In genomic region chr4:79290376-79290775, GRCh38 we compare ENCODE assay signal across 32 cellular contexts. TPM values are rescaled to one million over a fixed set of nuclear protein-coding genes. Genes with fewer than 3 reads are reported as not detected.
"Had no signal": no experiment of that assay in that cellular context is flagged by ENCODE, and none has a peak within 500 bp of the region (broad histone marks: within the 10 kb centered on the region; RNA-seq: fewer than 3 reads in every experiment).

No MANE protein-coding gene starts in this region.

- H3K27ac Mint-ChIP-seq: activated naive CD4-positive, alpha-beta T cell treated with anti-CD3 and anti-CD28 coated beads for 36 hours; activated naive CD8-positive, alpha-beta T cell treated with anti-CD3 and anti-CD28 coated beads for 36 hours; activated T-helper 1 cell treated with anti-CD3 and anti-CD28 coated beads, Interleukin-12 subunit alpha, Interleukin-12 subunit beta, Interleukin-2, Interleukin-4 antibody, amounts not matched to agents 30 ng/mL and 10 ng/mL and 1 ng/mL, durations not matched to agents 14 hours and 24 hours and 36 hours; nephron; stimulated activated effector memory CD8-positive, alpha-beta T cell treated with anti-CD3 and anti-CD28 coated beads, Interleukin-12 subunit alpha, Interleukin-12 subunit beta, amount 100 ng/mL, for 72 hours; stimulated activated naive CD8-positive, alpha-beta T cell treated with anti-CD3 and anti-CD28 coated beads, Interleukin-15, Interleukin-2, amounts not matched to agents 100 ng/mL and 50 ng/mL, for 24 hours; T-helper 2 cell treated with Interferon-gamma antibody and Interleukin-4, amounts not matched to agents 5 μg/mL and 100 μg/mL, for 36 hours; type B pancreatic cell had no signal

- ATAC-seq: body of pancreas; esophagus mucosa; sciatic nerve; stimulated activated effector memory CD8-positive, alpha-beta T cell treated with anti-CD3 and anti-CD28 coated beads, Interleukin-12 subunit alpha, Interleukin-12 subunit beta, amount 100 ng/mL, for 72 hours had no signal

- H3K4me1 Mint-ChIP-seq: activated naive CD8-positive, alpha-beta T cell treated with anti-CD3 and anti-CD28 coated beads for 36 hours; stimulated activated effector memory CD8-positive, alpha-beta T cell treated with anti-CD3 and anti-CD28 coated beads, Interleukin-12 subunit alpha, Interleukin-12 subunit beta, amount 100 ng/mL, for 72 hours had no signal

- H3K36me3 Mint-ChIP-seq: activated naive CD8-positive, alpha-beta T cell treated with anti-CD3 and anti-CD28 coated beads for 36 hours; stimulated activated effector memory CD8-positive, alpha-beta T cell treated with anti-CD3 and anti-CD28 coated beads, Interleukin-12 subunit alpha, Interleukin-12 subunit beta, amount 100 ng/mL, for 72 hours; type B pancreatic cell had no signal

- H3K9me3 Mint-ChIP-seq: activated naive CD4-positive, alpha-beta T cell treated with anti-CD3 and anti-CD28 coated beads for 36 hours; activated naive CD8-positive, alpha-beta T cell treated with anti-CD3 and anti-CD28 coated beads for 36 hours; activated T-helper 1 cell treated with anti-CD3 and anti-CD28 coated beads, Interleukin-12 subunit alpha, Interleukin-12 subunit beta, Interleukin-2, Interleukin-4 antibody, amounts not matched to agents 30 ng/mL and 10 ng/mL and 1 ng/mL, durations not matched to agents 14 hours and 24 hours and 36 hours; nephron; stimulated activated effector memory CD8-positive, alpha-beta T cell treated with anti-CD3 and anti-CD28 coated beads, Interleukin-12 subunit alpha, Interleukin-12 subunit beta, amount 100 ng/mL, for 72 hours; stimulated activated naive CD8-positive, alpha-beta T cell treated with anti-CD3 and anti-CD28 coated beads, Interleukin-15, Interleukin-2, amounts not matched to agents 100 ng/mL and 50 ng/mL, for 24 hours; T-helper 2 cell treated with Interferon-gamma antibody and Interleukin-4, amounts not matched to agents 5 μg/mL and 100 μg/mL, for 36 hours; type B pancreatic cell had no signal

- H3K27me3 Mint-ChIP-seq: type B pancreatic cell had no signal

- DNase-seq: activated CD4-positive, alpha-beta T cell treated with anti-CD3 and anti-CD28 coated beads for 48 hours; activated CD4-positive, alpha-beta T cell treated with anti-CD3 and anti-CD28 coated beads, Interleukin-2, amount 50 U/mL, for 48 hours; activated CD8-positive, alpha-beta memory T cell treated with anti-CD3 and anti-CD28 coated beads for 24 hours; activated effector memory CD4-positive, alpha-beta T cell treated with anti-CD3 and anti-CD28 coated beads, Interleukin-2, amount 50 U/mL, for 16 hours; activated naive CD4-positive, alpha-beta T cell treated with anti-CD3 and anti-CD28 coated beads for 36 hours; activated naive CD8-positive, alpha-beta T cell treated with anti-CD3 and anti-CD28 coated beads for 36 hours; adrenal gland; aorta; body of pancreas; foreskin melanocyte; glutamatergic neuron; islet precursor cell; left ventricle myocardium inferior; ovary; retina; stimulated activated CD4-positive, alpha-beta T cell treated with anti-CD3 and anti-CD28 coated beads, Interleukin-12 subunit alpha, Interleukin-12 subunit beta, amount 100 ng/mL, for 4 hours; stimulated activated CD4-positive, alpha-beta T cell treated with anti-CD3 and anti-CD28 coated beads, Interleukin-4, amount 100 ng/mL, for 24 hours; uterus had no signal

- H3K4me3 Mint-ChIP-seq: activated naive CD4-positive, alpha-beta T cell treated with anti-CD3 and anti-CD28 coated beads for 36 hours; activated naive CD8-positive, alpha-beta T cell treated with anti-CD3 and anti-CD28 coated beads for 36 hours; activated T-helper 1 cell treated with anti-CD3 and anti-CD28 coated beads, Interleukin-12 subunit alpha, Interleukin-12 subunit beta, Interleukin-2, Interleukin-4 antibody, amounts not matched to agents 30 ng/mL and 10 ng/mL and 1 ng/mL, durations not matched to agents 14 hours and 24 hours and 36 hours; nephron; stimulated activated effector memory CD8-positive, alpha-beta T cell treated with anti-CD3 and anti-CD28 coated beads, Interleukin-12 subunit alpha, Interleukin-12 subunit beta, amount 100 ng/mL, for 72 hours; stimulated activated naive CD8-positive, alpha-beta T cell treated with anti-CD3 and anti-CD28 coated beads, Interleukin-15, Interleukin-2, amounts not matched to agents 100 ng/mL and 50 ng/mL, for 24 hours; T-helper 2 cell treated with Interferon-gamma antibody and Interleukin-4, amounts not matched to agents 5 μg/mL and 100 μg/mL, for 36 hours; type B pancreatic cell had no signal

RNA-seq across cellular contexts. Expression of gene NAA11, which starts 35.5 kb away (rescaled TPM):
- total RNA-seq: activated naive CD4-positive, alpha-beta T cell treated with anti-CD3 and anti-CD28 coated beads for 36 hours; activated naive CD8-positive, alpha-beta T cell treated with anti-CD3 and anti-CD28 coated beads for 36 hours; activated T-helper 1 cell treated with anti-CD3 and anti-CD28 coated beads, Interleukin-12 subunit alpha, Interleukin-12 subunit beta, Interleukin-2, Interleukin-4 antibody, amounts not matched to agents 30 ng/mL and 10 ng/mL and 1 ng/mL, durations not matched to agents 14 hours and 24 hours and 36 hours; adrenal gland; aorta; body of pancreas; cardiac muscle cell; endothelial cell of umbilical vein; esophagus mucosa; left ventricle myocardium inferior; lung; mesenteric fat pad; mucosa of gallbladder; ovary; sciatic nerve; subcutaneous adipose tissue had no signal
